1 cellular context compared by ENCODE assay signal in genomic region chr19:32651729-32652140, GRCh38.
TF ChIP-seq lines count a peak whose summit lies in the region.

No MANE protein-coding gene starts in this region.

TF ChIP-seq in HCT116, 20 proteins besides CTCF, POLR2A, EP300 and RAD21 (continued from another document):
- no peak for TF ChIP-seq REST (IDR thresholded peaks at IDR 0.05; ENCODE audit: low read depth)
- TF ChIP-seq, protein P1, sequence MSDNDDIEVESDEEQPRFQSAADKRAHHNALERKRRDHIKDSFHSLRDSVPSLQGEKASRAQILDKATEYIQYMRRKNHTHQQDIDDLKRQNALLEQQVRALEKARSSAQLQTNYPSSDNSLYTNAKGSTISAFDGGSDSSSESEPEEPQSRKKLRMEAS (IDR thresholded peaks at IDR 0.05): no peak
- no peak for TF ChIP-seq YY1 (IDR thresholded peaks at IDR 0.05; ENCODE audit: extremely low read depth, insufficient replicate concordance, low read depth, low read length)
- no peak for TF ChIP-seq SP1 (IDR thresholded peaks at IDR 0.05; ENCODE audit: low read depth)
- TF ChIP-seq SRF (IDR thresholded peaks at IDR 0.05; ENCODE audit: low read depth): no peak
- no peak for TF ChIP-seq ZFX (IDR thresholded peaks at IDR 0.05)
